28 cellular contexts compared by ENCODE assay signal in the genomic region with DNA sequence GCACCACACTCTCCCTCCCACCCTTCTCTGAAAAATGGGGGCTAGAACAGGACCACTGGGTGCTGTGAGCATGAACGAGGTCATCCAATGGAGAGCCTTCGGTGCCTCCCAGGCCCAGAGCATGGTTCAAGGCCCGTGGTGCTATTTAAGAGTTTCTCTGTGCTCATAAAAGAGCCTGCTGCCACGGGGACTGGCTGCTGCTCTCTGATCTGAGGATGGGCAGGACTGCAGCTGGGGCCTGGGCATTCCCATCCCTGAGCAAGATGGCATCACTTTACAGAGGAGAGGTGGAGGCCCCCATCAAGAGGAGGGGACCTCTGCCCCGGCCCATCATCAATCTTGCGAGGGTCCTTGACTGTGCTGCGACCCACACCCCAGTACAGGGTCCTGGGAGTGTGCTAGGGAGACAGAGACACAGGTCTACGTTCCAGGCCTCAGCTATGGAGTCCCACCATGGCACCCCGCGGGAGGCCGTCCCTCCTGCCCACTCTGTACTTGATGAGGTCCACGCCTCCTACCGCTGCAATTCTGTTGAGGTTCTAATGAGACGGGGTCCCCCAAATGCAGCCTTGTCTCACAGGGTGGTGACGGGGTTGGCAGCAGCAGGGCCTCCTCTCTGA.
"Had no signal": no experiment of that assay in that cellular context is flagged by ENCODE, and none has a peak within 500 bp of the region (broad histone marks: within the 10 kb centered on the region; RNA-seq: fewer than 3 reads in every experiment).

No MANE protein-coding gene starts in this region.

- H3K4me3 Mint-ChIP-seq: stimulated activated effector memory CD8-positive, alpha-beta T cell treated with anti-CD3 and anti-CD28 coated beads, Interleukin-12 subunit alpha, Interleukin-12 subunit beta, amount 100 ng/mL, for 72 hours; stimulated activated memory B cell treated with anti-CD40 and anti-IgM and Interleukin-4, amounts not matched to agents 10 μg/mL and 1 μg/mL and 100 μg/mL, for 72 hours; stimulated activated naive B cell treated with anti-CD40 and anti-IgM and Interleukin-4, amounts not matched to agents 10 μg/mL and 1 μg/mL and 100 μg/mL, for 72 hours; stimulated activated naive CD8-positive, alpha-beta T cell treated with anti-CD3 and anti-CD28 coated beads, Interleukin-15, amount 100 ng/mL, for 72 hours; stimulated activated naive CD8-positive, alpha-beta T cell treated with anti-CD3 and anti-CD28 coated beads, Interleukin-15, Interleukin-2, amounts not matched to agents 100 ng/mL and 50 ng/mL, for 24 hours; type B pancreatic cell had no signal

- H3K27ac Mint-ChIP-seq: stimulated activated effector memory CD8-positive, alpha-beta T cell treated with anti-CD3 and anti-CD28 coated beads, Interleukin-12 subunit alpha, Interleukin-12 subunit beta, amount 100 ng/mL, for 72 hours; stimulated activated memory B cell treated with anti-CD40 and anti-IgM and Interleukin-4, amounts not matched to agents 10 μg/mL and 1 μg/mL and 100 μg/mL, for 72 hours; stimulated activated naive B cell treated with anti-CD40 and anti-IgM and Interleukin-4, amounts not matched to agents 10 μg/mL and 1 μg/mL and 100 μg/mL, for 72 hours; stimulated activated naive CD8-positive, alpha-beta T cell treated with anti-CD3 and anti-CD28 coated beads, Interleukin-15, Interleukin-2, amounts not matched to agents 100 ng/mL and 50 ng/mL, for 24 hours; type B pancreatic cell had no signal

- H3K36me3 Mint-ChIP-seq: stimulated activated effector memory CD8-positive, alpha-beta T cell treated with anti-CD3 and anti-CD28 coated beads, Interleukin-12 subunit alpha, Interleukin-12 subunit beta, amount 100 ng/mL, for 72 hours; stimulated activated memory B cell treated with anti-CD40 and anti-IgM and Interleukin-4, amounts not matched to agents 10 μg/mL and 1 μg/mL and 100 μg/mL, for 72 hours; stimulated activated naive B cell treated with anti-CD40 and anti-IgM and Interleukin-4, amounts not matched to agents 10 μg/mL and 1 μg/mL and 100 μg/mL, for 72 hours; type B pancreatic cell had no signal

- H3K4me3 ChIP-seq: stomach, suprapubic skin, testis, thoracic aorta, thyroid gland, tibial artery, tibial nerve, transverse colon, upper lobe of left lung, upper lobe of right lung, uterus, vagina had no signal

- DNase-seq: stimulated activated CD4-positive, alpha-beta T cell treated with anti-CD3 and anti-CD28 coated beads, Interleukin-2, amount 100 ng/mL, for 48 hours; stimulated activated CD4-positive, alpha-beta T cell treated with anti-CD3 and anti-CD28 coated beads, Interleukin-4, amount 100 ng/mL, for 1 hour; stimulated activated CD4-positive, alpha-beta T cell treated with anti-CD3 and anti-CD28 coated beads, Interleukin-4, amount 100 ng/mL, for 24 hours; stimulated activated CD4-positive, alpha-beta T cell treated with anti-CD3 and anti-CD28 coated beads, Interleukin-4, amount 100 ng/mL, for 4 hours; stimulated activated CD8-positive, alpha-beta memory T cell treated with anti-CD3 and anti-CD28 coated beads, Interleukin-4, amount 100 ng/mL, for 48 hours; stimulated activated naive B cell treated with anti-CD40 and anti-IgM and Interleukin-4, amounts not matched to agents 10 μg/mL and 1 μg/mL and 100 μg/mL, for 72 hours; stimulated activated naive CD4-positive, alpha-beta T cell; stimulated activated naive CD4-positive, alpha-beta T cell treated with Interleukin-2 at 50 U/mL for 16 hours; stimulated activated naive CD8-positive, alpha-beta T cell treated with anti-CD3 and anti-CD28 coated beads, Interleukin-15, amount 100 ng/mL, for 72 hours; stimulated activated naive CD8-positive, alpha-beta T cell treated with anti-CD3 and anti-CD28 coated beads, Interleukin-15, Interleukin-2, amounts not matched to agents 100 U/mL and 50 U/mL, for 24 hours; stomach; substantia nigra; testis; thyroid gland; tibial artery; transverse colon; trophoblast cell; upper lobe of right lung; uterus had no signal

- H3K9me3 ChIP-seq: suprapubic skin, testis, thoracic aorta, thyroid gland, transverse colon, upper lobe of left lung, upper lobe of right lung, vagina had no signal

- H3K4me1 ChIP-seq: stomach, suprapubic skin, testis, tibial artery, tibial nerve, transverse colon, upper lobe of left lung, upper lobe of right lung, uterus, vagina had no signal

- ATAC-seq: stimulated activated effector memory CD8-positive, alpha-beta T cell treated with anti-CD3 and anti-CD28 coated beads, Interleukin-12 subunit alpha, Interleukin-12 subunit beta, amount 100 ng/mL, for 72 hours; stimulated activated memory B cell treated with anti-CD40 and anti-IgM and Interleukin-4, amounts not matched to agents 10 μg/mL and 1 μg/mL and 100 μg/mL, for 72 hours; stimulated activated naive B cell treated with anti-CD40 and anti-IgM and Interleukin-4, amounts not matched to agents 10 μg/mL and 1 μg/mL and 100 μg/mL, for 72 hours; stimulated activated naive CD8-positive, alpha-beta T cell treated with anti-CD3 and anti-CD28 coated beads, Interleukin-15, amount 100 ng/mL, for 72 hours; stimulated activated naive CD8-positive, alpha-beta T cell treated with anti-CD3 and anti-CD28 coated beads, Interleukin-15, Interleukin-2, amounts not matched to agents 100 U/mL and 50 U/mL, for 24 hours; upper lobe of right lung had no signal

- H3K4me1 Mint-ChIP-seq: stimulated activated effector memory CD8-positive, alpha-beta T cell treated with anti-CD3 and anti-CD28 coated beads, Interleukin-12 subunit alpha, Interleukin-12 subunit beta, amount 100 ng/mL, for 72 hours; stimulated activated memory B cell treated with anti-CD40 and anti-IgM and Interleukin-4, amounts not matched to agents 10 μg/mL and 1 μg/mL and 100 μg/mL, for 72 hours; stimulated activated naive B cell treated with anti-CD40 and anti-IgM and Interleukin-4, amounts not matched to agents 10 μg/mL and 1 μg/mL and 100 μg/mL, for 72 hours; stimulated activated naive CD8-positive, alpha-beta T cell treated with anti-CD3 and anti-CD28 coated beads, Interleukin-15, amount 100 ng/mL, for 72 hours had no signal

- H3K36me3 ChIP-seq: stomach, suprapubic skin, thoracic aorta, thyroid gland, tibial artery, tibial nerve, transverse colon, upper lobe of left lung, upper lobe of right lung, uterus, vagina had no signal

- H3K27ac ChIP-seq: stomach, suprapubic skin, testis, thoracic aorta, thyroid gland, tibial artery, tibial nerve, transverse colon, upper lobe of left lung, upper lobe of right lung, uterus, vagina had no signal

- H3K9me3 Mint-ChIP-seq: stimulated activated effector memory CD8-positive, alpha-beta T cell treated with anti-CD3 and anti-CD28 coated beads, Interleukin-12 subunit alpha, Interleukin-12 subunit beta, amount 100 ng/mL, for 72 hours; stimulated activated naive CD8-positive, alpha-beta T cell treated with anti-CD3 and anti-CD28 coated beads, Interleukin-15, Interleukin-2, amounts not matched to agents 100 ng/mL and 50 ng/mL, for 24 hours; type B pancreatic cell had no signal

- H3K27me3 ChIP-seq: stomach, testis, thyroid gland, tibial nerve, transverse colon, upper lobe of left lung, upper lobe of right lung, uterus, vagina had no signal

- H3K27me3 Mint-ChIP-seq: type B pancreatic cell had no signal
